In genomic region chr15:61764141-61764540, GRCh38 we compare ENCODE assay signal across 32 cellular contexts.
"Had no signal": no experiment of that assay in that cellular context is flagged by ENCODE, and none has a peak within 500 bp of the region (broad histone marks: within the 10 kb centered on the region; RNA-seq: fewer than 3 reads in every experiment).

No MANE protein-coding gene starts in this region.

- ATAC-seq: activated CD4-positive, CD25-positive, alpha-beta regulatory T cell treated with anti-CD3 and anti-CD28 coated beads, Interleukin-2, amount 50 U/mL, for 24 hours; gastroesophageal sphincter; left cardiac atrium; left ventricle myocardium superior; naive thymus-derived CD4-positive, alpha-beta T cell; pancreas; sciatic nerve; stimulated activated effector memory CD8-positive, alpha-beta T cell treated with anti-CD3 and anti-CD28 coated beads, Interleukin-12 subunit alpha, Interleukin-12 subunit beta, amount 100 ng/mL, for 72 hours had no signal

- H3K36me3 Mint-ChIP-seq: activated naive CD8-positive, alpha-beta T cell treated with anti-CD3 and anti-CD28 coated beads for 36 hours; brain; mesothelial cell of epicardium; stimulated activated effector memory CD8-positive, alpha-beta T cell treated with anti-CD3 and anti-CD28 coated beads, Interleukin-12 subunit alpha, Interleukin-12 subunit beta, amount 100 ng/mL, for 72 hours; type B pancreatic cell had no signal

- DNase-seq: activated CD4-positive, alpha-beta T cell treated with anti-CD3 and anti-CD28 coated beads for 48 hours; activated CD4-positive, alpha-beta T cell treated with anti-CD3 and anti-CD28 coated beads, Interleukin-2, amount 50 U/mL, for 48 hours; activated CD8-positive, alpha-beta memory T cell treated with anti-CD3 and anti-CD28 coated beads for 24 hours; activated effector memory CD4-positive, alpha-beta T cell treated with anti-CD3 and anti-CD28 coated beads, Interleukin-2, amount 50 U/mL, for 16 hours; activated naive CD4-positive, alpha-beta T cell treated with anti-CD3 and anti-CD28 coated beads for 36 hours; activated naive CD8-positive, alpha-beta T cell treated with anti-CD3 and anti-CD28 coated beads for 36 hours; adrenal gland; islet precursor cell; left cardiac atrium; left ventricle myocardium superior; naive thymus-derived CD4-positive, alpha-beta T cell; nucleus accumbens; pancreas; retina; small intestine; stimulated activated CD4-positive, alpha-beta T cell treated with anti-CD3 and anti-CD28 coated beads, Interleukin-4, amount 100 ng/mL, for 24 hours; WERI-Rb-1 had no signal

- H3K4me3 Mint-ChIP-seq: activated naive CD4-positive, alpha-beta T cell treated with anti-CD3 and anti-CD28 coated beads for 36 hours; activated naive CD8-positive, alpha-beta T cell treated with anti-CD3 and anti-CD28 coated beads for 36 hours; mesothelial cell of epicardium; naive thymus-derived CD4-positive, alpha-beta T cell; neural crest cell; stimulated activated effector memory CD8-positive, alpha-beta T cell treated with anti-CD3 and anti-CD28 coated beads, Interleukin-12 subunit alpha, Interleukin-12 subunit beta, amount 100 ng/mL, for 72 hours; stimulated activated naive CD8-positive, alpha-beta T cell treated with anti-CD3 and anti-CD28 coated beads, Interleukin-15, Interleukin-2, amounts not matched to agents 100 ng/mL and 50 ng/mL, for 24 hours; type B pancreatic cell had no signal

- H3K9me3 ChIP-seq: adrenal gland, ascending aorta, esophagus muscularis mucosa, gastroesophageal sphincter, pancreas, prostate gland, thoracic aorta, vagina had no signal

- H3K4me2 ChIP-seq: hepatocyte had no signal

- H3K79me2 ChIP-seq: hepatocyte had no signal

- H3K4me3 ChIP-seq: adrenal gland, ascending aorta, esophagus muscularis mucosa, gastroesophageal sphincter, hepatocyte, pancreas, prostate gland, thoracic aorta, vagina had no signal

- H3K9me3 Mint-ChIP-seq: activated naive CD4-positive, alpha-beta T cell treated with anti-CD3 and anti-CD28 coated beads for 36 hours; activated naive CD8-positive, alpha-beta T cell treated with anti-CD3 and anti-CD28 coated beads for 36 hours; mesothelial cell of epicardium; neural crest cell; stimulated activated effector memory CD8-positive, alpha-beta T cell treated with anti-CD3 and anti-CD28 coated beads, Interleukin-12 subunit alpha, Interleukin-12 subunit beta, amount 100 ng/mL, for 72 hours; stimulated activated naive CD8-positive, alpha-beta T cell treated with anti-CD3 and anti-CD28 coated beads, Interleukin-15, Interleukin-2, amounts not matched to agents 100 ng/mL and 50 ng/mL, for 24 hours had no signal

- H3K4me1 Mint-ChIP-seq: activated naive CD8-positive, alpha-beta T cell treated with anti-CD3 and anti-CD28 coated beads for 36 hours; mesothelial cell of epicardium; stimulated activated effector memory CD8-positive, alpha-beta T cell treated with anti-CD3 and anti-CD28 coated beads, Interleukin-12 subunit alpha, Interleukin-12 subunit beta, amount 100 ng/mL, for 72 hours had no signal

- H3K4me1 ChIP-seq: adrenal gland, ascending aorta, esophagus muscularis mucosa, gastroesophageal sphincter, pancreas, prostate gland, vagina had no signal

- H3K27ac ChIP-seq: adrenal gland, ascending aorta, esophagus muscularis mucosa, gastroesophageal sphincter, hepatocyte, pancreas, prostate gland, thoracic aorta, vagina, WERI-Rb-1 had no signal

- H3K36me3 ChIP-seq: adrenal gland, ascending aorta, esophagus muscularis mucosa, gastroesophageal sphincter, pancreas, prostate gland, thoracic aorta, vagina, WERI-Rb-1 had no signal

- H2AFZ ChIP-seq: hepatocyte had no signal

- H3K27me3 ChIP-seq: adrenal gland, ascending aorta, gastroesophageal sphincter, hepatocyte, pancreas, vagina had no signal

- H3K27ac Mint-ChIP-seq: activated naive CD4-positive, alpha-beta T cell treated with anti-CD3 and anti-CD28 coated beads for 36 hours; activated naive CD8-positive, alpha-beta T cell treated with anti-CD3 and anti-CD28 coated beads for 36 hours; mesothelial cell of epicardium; naive thymus-derived CD4-positive, alpha-beta T cell; stimulated activated effector memory CD8-positive, alpha-beta T cell treated with anti-CD3 and anti-CD28 coated beads, Interleukin-12 subunit alpha, Interleukin-12 subunit beta, amount 100 ng/mL, for 72 hours; stimulated activated naive CD8-positive, alpha-beta T cell treated with anti-CD3 and anti-CD28 coated beads, Interleukin-15, Interleukin-2, amounts not matched to agents 100 ng/mL and 50 ng/mL, for 24 hours; type B pancreatic cell had no signal
